In the genomic region with DNA sequence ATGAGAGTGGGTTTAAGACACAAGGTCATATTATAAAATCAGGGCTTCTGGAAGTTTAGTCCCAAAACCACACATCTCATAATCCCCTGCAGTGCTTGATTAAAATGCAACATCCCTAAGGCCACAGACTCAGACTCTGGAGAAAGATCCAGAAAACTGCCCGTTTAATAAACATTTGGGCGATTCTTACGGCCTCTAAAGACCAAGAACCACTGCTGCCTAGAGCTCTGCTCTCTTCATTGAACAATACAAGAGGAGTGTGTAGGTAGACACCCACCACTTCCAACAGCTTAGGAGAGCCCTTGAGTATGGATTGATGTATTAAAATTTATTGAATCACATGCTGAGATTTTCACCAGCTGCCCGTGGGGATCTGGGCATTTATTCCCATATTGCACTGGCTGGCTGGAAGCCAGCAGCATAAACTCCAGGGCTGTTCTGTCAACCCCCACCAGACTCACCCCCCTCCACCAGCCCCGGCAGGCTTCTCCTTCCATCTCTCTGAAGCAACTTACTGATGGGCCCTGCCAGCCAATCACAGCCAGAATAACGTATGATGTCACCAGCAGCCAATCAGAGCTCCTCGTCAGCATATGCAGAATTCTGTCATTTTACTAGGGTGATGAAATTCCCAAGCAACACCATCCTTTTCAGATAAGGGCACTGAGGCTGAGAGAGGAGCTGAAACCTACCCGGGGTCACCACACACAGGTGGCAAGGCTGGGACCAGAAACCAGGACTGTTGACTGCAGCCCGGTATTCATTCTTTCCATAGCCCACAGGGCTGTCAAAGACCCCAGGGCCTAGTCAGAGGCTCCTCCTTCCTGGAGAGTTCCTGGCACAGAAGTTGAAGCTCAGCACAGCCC, we compare ENCODE assay signal across 8 cellular contexts. TPM values are rescaled to one million over a fixed set of nuclear protein-coding genes. Genes with fewer than 3 reads are reported as not detected.
DNase-seq lines count a peak whose midpoint lies in the region; ATAC-seq and TF ChIP-seq lines count a peak whose summit lies in the region.

No MANE protein-coding gene starts in this region.

- WGBS in mammary epithelial cell (ENCODE audit: low coverage, missing lambda C conversion rate) = 62% methylated on average over 9 of the region's 9 CpGs

- H3K27me3 ChIP-seq in mammary epithelial cell (ENCODE audit: insufficient read depth, low read length) (no peaks in the 10 kb centered on the region), left ventricle myocardium inferior (ENCODE audit: low read depth) (no peaks in the 10 kb centered on the region)

- H3K27ac ChIP-seq in mammary epithelial cell (ENCODE audit: insufficient read depth, low read depth, low read length) (no peak overlapping the region), left ventricle myocardium inferior (replicated peaks) (peak overlapping the region; percentile 72)

- H3K4me3 ChIP-seq in mammary epithelial cell (replicated peaks in 1 of 3; ENCODE audit: insufficient read depth in 1 of 3, low read depth in 2 of 3, low read length in 3 of 3) (no peak overlapping the region), left ventricle myocardium inferior (no peak overlapping the region)

- no peak overlapping the region for H3K9ac ChIP-seq in mammary epithelial cell (ENCODE audit: insufficient read depth, low read length)

- intact Hi-C loops in MCF 10A (cut with micrococcal nuclease) (no loop called here), mammary epithelial cell (cut with micrococcal nuclease) (no loop called here), left ventricle myocardium inferior (cut with micrococcal nuclease) (loop anchor here (2.0 to 10.0 kb wide), 3 partner anchors 52 to 155 kb away; a partner anchor contains a TSS)

- no peaks in the 10 kb centered on the region for H3K79me2 ChIP-seq in mammary epithelial cell (ENCODE audit: insufficient read depth, low read length)

- H3K4me1 ChIP-seq in mammary epithelial cell (ENCODE audit: insufficient read depth, low read length) = no peaks in the 10 kb centered on the region
- peaks cover 33% of the 10 kb centered on the region for H3K4me1 ChIP-seq in left ventricle myocardium inferior

- dilution Hi-C loops in mammary epithelial cell (cut with HindIII; ENCODE audit: low sequenced_read_pairs) = no loop called here

- peaks cover 6% of the 10 kb centered on the region for H3K36me3 Mint-ChIP-seq in MCF 10A (ENCODE audit: insufficient read depth, unreplicated experiment)

- DNase-seq in MCF 10A (ENCODE audit: unreplicated experiment) (peak; percentile 35), mammary epithelial cell (no peak), NCI-H2107 (lab: John Stamatoyannopoulos, UW) (peak; percentile 84), amniotic stem cell (lab: John Stamatoyannopoulos, UW) (peak; percentile 77), left ventricle myocardium inferior (peak; percentile 70), retina (peak; percentile 86)
- no peak for DNase-seq in activated T-cell treated with anti-CD3 and anti-CD28 coated beads, Interleukin-2, amount 50 U/mL, for 1 hour

- H3K27me3 Mint-ChIP-seq in MCF 10A (ENCODE audit: insufficient read depth, unreplicated experiment) = peaks cover 2% of the 10 kb centered on the region

- H3K4me1 Mint-ChIP-seq in MCF 10A (ENCODE audit: insufficient read depth, unreplicated experiment) = peaks cover 15% of the 10 kb centered on the region

- BruUV-seq in MCF 10A (replicated peaks; lab: Mats Ljungman, UMichigan) (TSS peak; percentile 98), mammary epithelial cell (replicated peaks; lab: Mats Ljungman, UMichigan) (no TSS peak)

- POLR2A ChIA-PET in MCF 10A (lab: Yijun Ruan, JAX) = interaction anchor here (0.6 to 3.9 kb wide), 12 partner anchors 9 to 157 kb away, joined by 3 to 17 read pairs (median 4); a partner anchor contains a TSS

- CTCF ChIA-PET in MCF 10A (lab: Yijun Ruan, JAX) (interaction anchor here (0.6 to 11.0 kb wide), 12 partner anchors 11 to 851 kb away, joined by 3 to 217 read pairs (median 10); no protein-coding TSS in a partner anchor), mammary epithelial cell (lab: Charles Lee; ENCODE audit: low non-redundant PET) (interaction anchor here (0.6 to 0.7 kb wide), 4 partner anchors 13 to 112 kb away, joined by 3 to 9 read pairs (median 6); no protein-coding TSS in a partner anchor)

- no peaks in the 10 kb centered on the region for H3K9me3 Mint-ChIP-seq in MCF 10A (ENCODE audit: unreplicated experiment)

- peak overlapping the region; percentile 86 for H3K27ac Mint-ChIP-seq in MCF 10A (ENCODE audit: low read depth, unreplicated experiment)

- H3K9me3 ChIP-seq in mammary epithelial cell (replicated peaks; ENCODE audit: insufficient read depth, low read length) (no peaks in the 10 kb centered on the region), left ventricle myocardium inferior (replicated peaks) (no peaks in the 10 kb centered on the region)

- in situ Hi-C loops in mammary epithelial cell (cut with MboI; ENCODE audit: low sequenced_read_pairs in 2 of 2) = loop anchor here in 1 of 2 donors (5.0 kb wide), 2 partner anchors 52 to 157 kb away; a partner anchor contains a TSS

- ATAC-seq in GM21381 (IDR thresholded peaks at IDR 0.05; ENCODE audit: unreplicated experiment) = no peak

- TF ChIP-seq CTCF in MCF 10A (IDR thresholded peaks at IDR 0.05; ENCODE audit: unreplicated experiment) = no peak
- no peak for TF ChIP-seq CTCF in mammary epithelial cell (conservative IDR thresholded peaks at IDR 0.05 in 1 of 2, IDR thresholded peaks at IDR 0.05 in 1 of 2; ENCODE audit: extremely low read depth in 1 of 2, insufficient read depth in 1 of 2, low read depth in 1 of 2, low read length in 2 of 2)
- no peak for TF ChIP-seq CTCF in left ventricle myocardium inferior (IDR thresholded peaks at IDR 0.05; ENCODE audit: borderline replicate concordance)

- H2AFZ ChIP-seq in mammary epithelial cell (ENCODE audit: low read depth, low read length) = no peak overlapping the region

- no peak overlapping the region for H3K4me3 Mint-ChIP-seq in MCF 10A (ENCODE audit: unreplicated experiment)

- H4K20me1 ChIP-seq in mammary epithelial cell (ENCODE audit: insufficient read depth, low read length) = no peaks in the 10 kb centered on the region

- H3K4me2 ChIP-seq in mammary epithelial cell (ENCODE audit: insufficient read depth, low read depth, low read length) = no peak overlapping the region

- H3K36me3 ChIP-seq in mammary epithelial cell (ENCODE audit: insufficient read depth, low read length) (no peaks in the 10 kb centered on the region), left ventricle myocardium inferior (no peaks in the 10 kb centered on the region)

RNA-seq across cellular contexts. Expression of a gene that starts 0.7 kb away (rescaled TPM):
- 2.5 and 3.2 TPM in 2 replicates for total RNA-seq in MCF 10A (2022)
- total RNA-seq in mammary epithelial cell = under 1 TPM; 0.24 to 0.67 TPM
- polyA plus RNA-seq in mammary epithelial cell = 0.14 TPM
- 0.26 TPM for polyA minus RNA-seq in mammary epithelial cell
- 0.58 TPM for total RNA-seq in left ventricle myocardium inferior

RNA-seq across cellular contexts. Expression of a gene that starts 18.0 kb away (rescaled TPM):
- 8,367 and 15,492 TPM in 2 replicates for total RNA-seq in MCF 10A (2022)
- 1,000 to 10,000 TPM; 2,122 to 4,396 TPM for total RNA-seq in mammary epithelial cell
- 3,424 TPM for polyA plus RNA-seq in mammary epithelial cell
- 11,932 TPM for polyA minus RNA-seq in mammary epithelial cell
- 2,346 TPM for total RNA-seq in left ventricle myocardium inferior

RNA-seq across cellular contexts. Expression of a gene that starts 32.0 kb away (rescaled TPM):
- total RNA-seq in MCF 10A (2022) (2.3 and 4.5 TPM in 2 replicates), mammary epithelial cell (1 to 10 TPM; 1.4 to 2.3 TPM), left ventricle myocardium inferior (9.5 TPM)
- 1.00 TPM for polyA plus RNA-seq in mammary epithelial cell
- polyA minus RNA-seq in mammary epithelial cell = 0.57 TPM

RNA-seq across cellular contexts. Expression of a gene that starts 58.1 kb away (rescaled TPM):
- 145 and 184 TPM in 2 replicates for total RNA-seq in MCF 10A (2022)
- total RNA-seq in mammary epithelial cell = 100 to 1,000 TPM; 149 to 429 TPM
- 128 TPM for polyA plus RNA-seq in mammary epithelial cell
- 183 TPM for polyA minus RNA-seq in mammary epithelial cell
- 65.5 TPM for total RNA-seq in left ventricle myocardium inferior

Comparison
In these comparisons a context has a peak if more than half of its experiments do, and no peak if none do; other contexts are left out.
1. DNase-seq: peak in MCF 10A (single experiment), NCI-H2107 (single experiment), amniotic stem cell (single experiment), left ventricle myocardium inferior (single experiment) and retina (single experiment); none in mammary epithelial cell (single experiment) and activated T-cell treated with anti-CD3 and anti-CD28 coated beads, Interleukin-2, amount 50 U/mL, for 1 hour (single experiment).